In the genomic region with DNA sequence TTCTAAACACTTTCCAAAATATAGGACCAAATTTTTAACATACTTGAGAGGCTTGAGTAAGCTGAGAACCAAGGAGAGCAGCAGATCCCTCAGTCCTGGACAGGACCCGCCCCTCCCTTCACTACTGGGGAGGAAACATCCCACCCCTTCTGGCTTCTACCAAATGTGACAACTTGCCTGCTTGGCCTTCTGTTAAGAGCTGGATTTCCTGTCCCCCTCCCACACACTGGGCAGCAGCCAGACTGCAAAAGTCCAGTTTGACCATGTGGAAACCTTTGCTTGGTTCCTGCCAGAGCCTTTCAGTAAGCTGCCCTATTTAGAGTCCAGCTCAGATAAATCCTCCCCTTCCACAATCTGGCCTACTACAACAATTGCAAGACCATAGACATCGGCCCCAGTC, we compare ENCODE assay signal across 11 cellular contexts.
DNase-seq lines count a peak whose midpoint lies in the region; ATAC-seq, FAIRE-seq and TF ChIP-seq lines count a peak whose summit lies in the region.
"Had no signal": no experiment of that assay in that cellular context is flagged by ENCODE, and none has a peak within 500 bp of the region (broad histone marks: within the 10 kb centered on the region; RNA-seq: fewer than 3 reads in every experiment).

No MANE protein-coding gene starts in this region.

- H3K36me3 ChIP-seq in right atrium auricular region (no peaks in the 10 kb centered on the region), pancreas (no peaks in the 10 kb centered on the region), small intestine (ENCODE audit: control insufficient read depth in 2 of 2, insufficient read depth in 2 of 2, low read length in 2 of 2) (no peaks in the 10 kb centered on the region)

- peaks cover 0 to 26% of the 10 kb centered on the region in 2 donors for H3K4me1 ChIP-seq in right atrium auricular region
- H3K4me1 ChIP-seq in pancreas, result no peaks in the 10 kb centered on the region
- H3K4me1 ChIP-seq in small intestine (ENCODE audit: control insufficient read depth in 2 of 2, insufficient read depth in 1 of 2, low read depth in 1 of 2, low read length in 1 of 2), result no peaks in the 10 kb centered on the region

- no peaks in the 10 kb centered on the region for H3K27me3 ChIP-seq in right atrium auricular region
- H3K27me3 ChIP-seq in pancreas, result no peaks in the 10 kb centered on the region
- no peaks in the 10 kb centered on the region for H3K27me3 ChIP-seq in small intestine (ENCODE audit: control insufficient read depth in 2 of 2, insufficient read depth in 2 of 2, low read length in 2 of 2)

- FAIRE-seq in pancreas (lab: Jason Lieb, UNC) (no peak), small intestine (lab: Jason Lieb, UNC) (no peak)
- FAIRE-seq: GM18507 had no signal

- H3K9me3 ChIP-seq in right atrium auricular region (no peaks in the 10 kb centered on the region), pancreas (no peaks in the 10 kb centered on the region), small intestine (ENCODE audit: control insufficient read depth, low read depth) (no peaks in the 10 kb centered on the region)

- WGBS in pancreas, 2 donors, result 36 to 47% methylated on average over 2 of the region's 2 CpGs
- WGBS in small intestine, 3 donors, result 39 to 81% (median 52%) methylated on average over 2 of the region's 2 CpGs

- TF ChIP-seq CTCF in right atrium auricular region (IDR thresholded peaks at IDR 0.05) (no peak), pancreas (IDR thresholded peaks at IDR 0.05) (no peak)

- peak in 3 of 4 donors; percentile 61 to 75 (median 72) for ATAC-seq in pancreas
- no peak for ATAC-seq in HG03342 (IDR thresholded peaks at IDR 0.05; ENCODE audit: unreplicated experiment)
- ATAC-seq in HG03439 (IDR thresholded peaks at IDR 0.05; ENCODE audit: unreplicated experiment), result no peak
- ATAC-seq: esophagus mucosa had no signal

- no peak overlapping the region for H3K4me3 ChIP-seq in right atrium auricular region
- no peak overlapping the region for H3K4me3 ChIP-seq in pancreas
- H3K4me3 ChIP-seq in small intestine (ENCODE audit: low read depth in 1 of 2, low read length in 2 of 2), result no peak overlapping the region

- H3K27ac ChIP-seq in right atrium auricular region, result peak overlapping the region; percentile 44 to 80
- H3K27ac ChIP-seq in pancreas, result no peak overlapping the region
- no peak overlapping the region for H3K27ac ChIP-seq in small intestine (ENCODE audit: low read depth in 1 of 2, low read length in 1 of 2)

- DNase-seq in AG08396 (ENCODE audit: low spot score) (peak; percentile 17), cerebellar cortex (ENCODE audit: low spot score) (peak; percentile 99), right atrium auricular region (ENCODE audit: low spot score) (peak; percentile 90), pancreas (peak in 5 of 6 donors; percentile 24 to 45 (median 31)), small intestine (no peak), D341Med (ENCODE audit: low spot score) (no peak)
- DNase-seq: NCI-H345 had no signal

- intact Hi-C loops in pancreas (cut with DNase I), result no loop called here

Comparison
In these comparisons a context has a peak if more than half of its experiments do, and no peak if none do; other contexts are left out.
1. DNase-seq: peak in AG08396 (single experiment), cerebellar cortex (single experiment), right atrium auricular region (single experiment) and pancreas (5 of 6); none in small intestine (single experiment) and D341Med (single experiment).
2. H3K27ac ChIP-seq: peak in right atrium auricular region (2 of 2); none in pancreas (0 of 4) and small intestine (0 of 2).
3. ATAC-seq: peak in pancreas (3 of 4); none in HG03342 (single experiment) and HG03439 (single experiment).